In genomic region chr18:23438608-23439366, GRCh38 we compare ENCODE assay signal across 9 cellular contexts. TPM values are rescaled to one million over a fixed set of nuclear protein-coding genes. Genes with fewer than 3 reads are reported as not detected.
DNase-seq lines count a peak whose midpoint lies in the region; ATAC-seq and TF ChIP-seq lines count a peak whose summit lies in the region.
"Had no signal": no experiment of that assay in that cellular context is flagged by ENCODE, and none has a peak within 500 bp of the region (broad histone marks: within the 10 kb centered on the region; RNA-seq: fewer than 3 reads in every experiment).

No MANE protein-coding gene starts in this region.

- H3K4me1 ChIP-seq in DOHH2 (ENCODE audit: control insufficient read depth, low read length) (peaks cover 10% of the 10 kb centered on the region), OCI-LY1 (ENCODE audit: insufficient read depth, low read length, severe bottlenecking) (peaks cover 14% of the 10 kb centered on the region), parathyroid adenoma (peaks cover 4% of the 10 kb centered on the region), foreskin keratinocyte (no peaks in the 10 kb centered on the region), mesendoderm (ENCODE audit: control insufficient read depth, low read depth, low read length) (peaks cover 2% of the 10 kb centered on the region)

- ATAC-seq in HG03469 (IDR thresholded peaks at IDR 0.05; ENCODE audit: unreplicated experiment) (no peak), foreskin keratinocyte (no peak)

- peak overlapping the region; percentile 100 for H2AFZ ChIP-seq in OCI-LY1 (ENCODE audit: low read length)
- H2AFZ ChIP-seq in parathyroid adenoma: peak overlapping the region; percentile 88

- H3K27ac ChIP-seq in DOHH2 (ENCODE audit: low read depth, low read length): no peak overlapping the region
- H3K27ac ChIP-seq in OCI-LY1 (ENCODE audit: low read depth, low read length, poor library complexity, severe bottlenecking): no peak overlapping the region
- no peak overlapping the region for H3K27ac ChIP-seq in coronary artery
- no peak overlapping the region for H3K27ac ChIP-seq in parathyroid adenoma
- H3K27ac ChIP-seq in foreskin keratinocyte: no peak overlapping the region
- no peak overlapping the region for H3K27ac ChIP-seq in mesendoderm (ENCODE audit: low read depth, low read length)

- no peak overlapping the region for H4K8ac ChIP-seq in mesendoderm (ENCODE audit: low read depth, low read length)

- H2AK5ac ChIP-seq in mesendoderm (ENCODE audit: low read length): no peak overlapping the region

- no peaks in the 10 kb centered on the region for H3K79me1 ChIP-seq in mesendoderm (ENCODE audit: low read length)

- no peak overlapping the region for H3K4ac ChIP-seq in mesendoderm (ENCODE audit: low read depth, low read length)

- H3K9ac ChIP-seq in OCI-LY1 (ENCODE audit: low read length) (no peak overlapping the region), parathyroid adenoma (no peak overlapping the region), mesendoderm (ENCODE audit: low read length) (no peak overlapping the region)

- H3K27me3 ChIP-seq in DOHH2 (ENCODE audit: control insufficient read depth, low read length) (no peaks in the 10 kb centered on the region), OCI-LY1 (ENCODE audit: insufficient read depth, low read length) (no peaks in the 10 kb centered on the region), parathyroid adenoma (ENCODE audit: control insufficient read depth, insufficient read depth, low read length) (no peaks in the 10 kb centered on the region), foreskin keratinocyte (no peaks in the 10 kb centered on the region), mesendoderm (ENCODE audit: insufficient read depth, low read length, poor library complexity) (no peaks in the 10 kb centered on the region)

- no peak for TF ChIP-seq CTCF in DOHH2 (IDR thresholded peaks at IDR 0.05; ENCODE audit: low read depth, low read length, poor library complexity, severe bottlenecking)
- no peak for TF ChIP-seq CTCF in OCI-LY1 (IDR thresholded peaks at IDR 0.05; ENCODE audit: low read length)
- no peak for TF ChIP-seq CTCF in coronary artery (IDR thresholded peaks at IDR 0.05)
- no peak for TF ChIP-seq CTCF in parathyroid adenoma (IDR thresholded peaks at IDR 0.05)
- no peak for TF ChIP-seq CTCF in foreskin keratinocyte (conservative IDR thresholded peaks at IDR 0.05)

- H3K79me2 ChIP-seq in DOHH2 (ENCODE audit: control insufficient read depth, low read length) (peaks cover 15% of the 10 kb centered on the region), OCI-LY1 (ENCODE audit: insufficient read depth, low read length) (0 out of 2 replicates have a peak, but pooled peaks cover 4% of the 10 kb centered on the region), parathyroid adenoma (no peaks in the 10 kb centered on the region), mesendoderm (ENCODE audit: control insufficient read depth, insufficient read depth, low read length) (no peaks in the 10 kb centered on the region)

- no peak overlapping the region for H2BK5ac ChIP-seq in mesendoderm (ENCODE audit: low read length)

- no peak overlapping the region for H2BK15ac ChIP-seq in mesendoderm (replicated peaks; ENCODE audit: low read depth)

- H4K5ac ChIP-seq in mesendoderm (ENCODE audit: low read length): no peak overlapping the region

- H3K56ac ChIP-seq in mesendoderm (ENCODE audit: low read length): no peak overlapping the region

- H4K20me1 ChIP-seq in DOHH2 (ENCODE audit: control insufficient read depth, insufficient read depth, low read depth, low read length): no peaks in the 10 kb centered on the region
- no peaks in the 10 kb centered on the region for H4K20me1 ChIP-seq in OCI-LY1 (ENCODE audit: insufficient read depth, low read length)

- 0 out of 2 replicates have a peak, but pooled peaks cover 3% of the 10 kb centered on the region for H3K9me3 ChIP-seq in DOHH2 (ENCODE audit: control insufficient read depth, insufficient read depth, low read length)
- H3K9me3 ChIP-seq in OCI-LY1 (ENCODE audit: low read length): peaks cover 5% of the 10 kb centered on the region; the same call in 1 of the 2 replicates
- H3K9me3 ChIP-seq in parathyroid adenoma (ENCODE audit: control insufficient read depth, low read length): no peaks in the 10 kb centered on the region

- no peak overlapping the region for H3K18ac ChIP-seq in mesendoderm (ENCODE audit: low read length)

- H3K9me2 ChIP-seq in DOHH2 (replicated peaks; ENCODE audit: control insufficient read depth, low read length) (no peaks in the 10 kb centered on the region), OCI-LY1 (ENCODE audit: low read depth, low read length) (no peaks in the 10 kb centered on the region)

- DNase-seq in coronary artery (ENCODE audit: low spot score) (no peak), SIG-M5 treated with dmso at 0.1 percent for 504 hours (lab: John Stamatoyannopoulos, UW; ENCODE audit: unreplicated experiment) (no peak), foreskin keratinocyte (no peak), mesendoderm (no peak)
- DNase-seq: stimulated activated CD4-positive, alpha-beta T cell treated with anti-CD3 and anti-CD28 coated beads, Interleukin-12 subunit alpha, Interleukin-12 subunit beta, amount 100 ng/mL, for 4 hours had no signal

- H3K4me2 ChIP-seq in DOHH2 (ENCODE audit: low read length): peak overlapping the region; percentile 72
- peak overlapping the region; percentile 66; the same call in 1 of the 2 replicates for H3K4me2 ChIP-seq in OCI-LY1 (ENCODE audit: low read length)
- H3K4me2 ChIP-seq in parathyroid adenoma (ENCODE audit: low read length): no peak overlapping the region
- H3K4me2 ChIP-seq in mesendoderm (ENCODE audit: low read length): no peak overlapping the region

- no peaks in the 10 kb centered on the region for H3K36me3 ChIP-seq in DOHH2 (ENCODE audit: control insufficient read depth, low read length)
- no peaks in the 10 kb centered on the region for H3K36me3 ChIP-seq in OCI-LY1 (ENCODE audit: insufficient read depth, low read length)
- no peaks in the 10 kb centered on the region for H3K36me3 ChIP-seq in parathyroid adenoma (ENCODE audit: control insufficient read depth, insufficient read depth, low read length)
- H3K36me3 ChIP-seq in mesendoderm (ENCODE audit: control insufficient read depth, insufficient read depth, low read length): no peaks in the 10 kb centered on the region

- peak overlapping the region; percentile 78 for H3K4me3 ChIP-seq in DOHH2 (ENCODE audit: low read length)
- H3K4me3 ChIP-seq in OCI-LY1 (ENCODE audit: low read depth, low read length, poor library complexity, severe bottlenecking): peak overlapping the region; percentile 93
- H3K4me3 ChIP-seq in coronary artery: peak overlapping the region; percentile 84
- no peak overlapping the region for H3K4me3 ChIP-seq in parathyroid adenoma (ENCODE audit: low read depth, low read length)
- H3K4me3 ChIP-seq in mesendoderm (ENCODE audit: low read length): no peak overlapping the region

- H2BK120ac ChIP-seq in mesendoderm (ENCODE audit: low read depth, low read length): no peak overlapping the region

- WGBS in mesendoderm (ENCODE audit: extremely low coverage, insufficient coverage, low lambda C conversion rate): no CpG with 5 or more reads among the region's 11 CpGs

- H3K23ac ChIP-seq in mesendoderm (ENCODE audit: low read length): no peak overlapping the region

- no peaks in the 10 kb centered on the region for H3F3A ChIP-seq in DOHH2 (ENCODE audit: control insufficient read depth, insufficient read depth)
- no peaks in the 10 kb centered on the region for H3F3A ChIP-seq in OCI-LY1 (ENCODE audit: insufficient read depth, low read length)

RNA-seq across cellular contexts. Expression of gene RIOK3, which starts 14.3 kb away (rescaled TPM):
- total RNA-seq in foreskin keratinocyte: 48.7 and 54.3 TPM in 2 replicates
- polyA plus RNA-seq in foreskin keratinocyte: 17.5 and 17.8 TPM in 2 replicates
- 22.6 TPM for polyA plus RNA-seq in mesendoderm (2013, experiment 1 of 2)
- polyA plus RNA-seq in mesendoderm (2013, experiment 2 of 2): 22.6 TPM

Comparison
In these comparisons a context has a peak if more than half of its experiments do, and no peak if none do; other contexts are left out.
1. H3K4me2 ChIP-seq: peak in DOHH2 (single experiment) and OCI-LY1 (single experiment); none in parathyroid adenoma (single experiment) and mesendoderm (single experiment).
2. H3K4me3 ChIP-seq: peak in DOHH2 (single experiment), OCI-LY1 (single experiment) and coronary artery (single experiment); none in parathyroid adenoma (single experiment) and mesendoderm (single experiment).